Comparison of ENCODE assay signal across 14 cellular contexts in genomic region chr11:134750619-134751018, GRCh38.
"Had no signal": no experiment of that assay in that cellular context is flagged by ENCODE, and none has a peak within 500 bp of the region (broad histone marks: within the 10 kb centered on the region; RNA-seq: fewer than 3 reads in every experiment).

No MANE protein-coding gene starts in this region.

- DNase-seq: dermis blood vessel endothelial cell; effector CD4-positive, alpha-beta T cell; gastrocnemius medialis; heart right ventricle; mammary epithelial cell; naive thymus-derived CD8-positive, alpha-beta T cell; ovary; stimulated activated CD4-positive, alpha-beta T cell treated with anti-CD3 and anti-CD28 coated beads, Interleukin-4, amount 100 ng/mL, for 1 hour; stimulated activated CD8-positive, alpha-beta memory T cell treated with anti-CD3 and anti-CD28 coated beads, Interleukin-4, amount 100 ng/mL, for 48 hours; stimulated activated naive CD8-positive, alpha-beta T cell treated with anti-CD3 and anti-CD28 coated beads, Interleukin-15, Interleukin-2, amounts not matched to agents 100 U/mL and 50 U/mL, for 24 hours; thyroid gland; upper lobe of right lung had no signal

- H3K4me1 ChIP-seq: gastrocnemius medialis, heart right ventricle, suprapubic skin, thyroid gland, upper lobe of right lung had no signal

- H3K36me3 ChIP-seq: gastrocnemius medialis, heart right ventricle, ovary, suprapubic skin, thyroid gland, upper lobe of right lung had no signal

- H3K27ac ChIP-seq: gastrocnemius medialis, heart right ventricle, ovary, suprapubic skin, thyroid gland, upper lobe of right lung had no signal

- H3K27me3 ChIP-seq: ovary, thyroid gland, upper lobe of right lung had no signal

- H3K4me3 ChIP-seq: gastrocnemius medialis, heart right ventricle, ovary, smooth muscle cell, suprapubic skin, thyroid gland, upper lobe of right lung had no signal

- H3K9me3 ChIP-seq: gastrocnemius medialis, ovary, suprapubic skin, thyroid gland had no signal
